6 cellular contexts compared by ENCODE assay signal in the genomic region with DNA sequence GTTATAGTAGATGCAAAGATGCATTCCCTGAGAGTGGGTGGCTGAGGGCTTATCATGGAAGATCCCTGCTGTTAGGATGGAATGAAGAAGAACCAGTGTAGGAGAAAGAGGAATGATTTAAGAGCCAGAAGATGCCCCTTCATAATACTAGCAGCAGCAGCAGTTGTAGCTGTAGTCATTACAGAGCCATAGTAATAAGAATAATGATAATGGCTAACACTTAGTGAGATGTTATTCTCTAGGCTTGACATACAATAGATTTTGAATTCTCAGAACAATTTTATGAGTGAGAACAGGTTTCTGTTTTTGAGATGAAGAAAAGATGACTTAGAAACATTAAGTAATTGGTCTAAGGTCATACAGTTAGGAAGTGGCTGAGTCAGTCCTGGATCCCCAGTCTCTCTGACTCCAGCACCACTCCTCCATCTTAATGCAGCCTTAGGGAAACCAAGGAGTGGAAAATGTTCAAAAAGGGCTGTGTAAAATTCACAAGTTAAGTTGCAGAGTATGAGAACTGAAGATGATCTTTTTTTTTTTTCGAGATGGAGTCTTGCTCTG.
"Had no signal": no experiment of that assay in that cellular context is flagged by ENCODE, and none has a peak within 500 bp of the region (broad histone marks: within the 10 kb centered on the region; RNA-seq: fewer than 3 reads in every experiment).

No MANE protein-coding gene starts in this region.

- H3K4me3 ChIP-seq: GM23338, K562 had no signal

- H3K4me3 Mint-ChIP-seq: GM23338, H9 had no signal

- ATAC-seq: GM23338, K562 had no signal

- H2AFZ ChIP-seq: GM23338 had no signal

- H3K4me1 Mint-ChIP-seq: GM23338, H9 had no signal

- H3K27ac Mint-ChIP-seq: GM23338, H9 had no signal

- H3K9me3 Mint-ChIP-seq: GM23338, H9 had no signal

- H3K4me2 ChIP-seq: GM23338 had no signal

- DNase-seq: H9, HCEC 1CT, IMR-90, KG1 had no signal
